23 cellular contexts compared by ENCODE assay signal in genomic region chr9:38127271-38127839, GRCh38. TPM values are rescaled to one million over a fixed set of nuclear protein-coding genes. Genes with fewer than 3 reads are reported as not detected.
DNase-seq lines count a peak whose midpoint lies in the region; ATAC-seq and TF ChIP-seq lines count a peak whose summit lies in the region.
"Had no signal": no experiment of that assay in that cellular context is flagged by ENCODE, and none has a peak within 500 bp of the region (broad histone marks: within the 10 kb centered on the region; RNA-seq: fewer than 3 reads in every experiment).

No MANE protein-coding gene starts in this region.

- H3K27me3 Mint-ChIP-seq in activated CD4-positive, alpha-beta T cell treated with anti-CD3 and anti-CD28 coated beads for 36 hours: peaks cover 14% of the 10 kb centered on the region

- H3K27ac ChIP-seq in stomach: no peak overlapping the region
- H3K27ac ChIP-seq: A549, adrenal gland, breast epithelium, colonic mucosa, lower lobe of right lung, upper lobe of left lung had no signal

- POLR2A ChIA-PET in activated CD4-positive, alpha-beta T cell treated with anti-CD3 and anti-CD28 coated beads for 36 hours (lab: Charles Lee): no interaction called here

- H3K9me3 Mint-ChIP-seq in activated CD4-positive, alpha-beta T cell treated with anti-CD3 and anti-CD28 coated beads for 36 hours (ENCODE audit: low read depth): no peaks in the 10 kb centered on the region
- H3K9me3 Mint-ChIP-seq: activated T-cell treated with anti-CD3 and anti-CD28 coated beads, Interleukin-2, amount 50 U/mL, for 24 hours had no signal

- no peaks in the 10 kb centered on the region for H3K36me3 Mint-ChIP-seq in activated CD4-positive, alpha-beta T cell treated with anti-CD3 and anti-CD28 coated beads for 36 hours (ENCODE audit: low read depth)

- no peaks in the 10 kb centered on the region for H3K36me3 ChIP-seq in stomach
- H3K36me3 ChIP-seq: adrenal gland, breast epithelium, colonic mucosa, HAP-1, lower lobe of right lung, upper lobe of left lung had no signal

- DNase-seq in activated CD4-positive, alpha-beta T cell treated with anti-CD3 and anti-CD28 coated beads for 36 hours: peak; percentile 15
- no peak for DNase-seq in activated CD4-positive, alpha-beta T cell treated with anti-CD3 and anti-CD28 coated beads, Interleukin-2, amount 50 U/mL, for 48 hours
- DNase-seq in EL: peak; percentile 26
- DNase-seq in NCI-H69 (lab: John Stamatoyannopoulos, UW): peak; percentile 22
- DNase-seq in myocyte (ENCODE audit: low read depth): peak; percentile 58
- DNase-seq in G401 (ENCODE audit: low spot score): no peak
- DNase-seq in stomach: no peak
- no peak for DNase-seq in NCI-H748 (lab: John Stamatoyannopoulos, UW; ENCODE audit: unreplicated experiment)
- DNase-seq: activated CD8-positive, alpha-beta memory T cell treated with anti-CD3 and anti-CD28 coated beads for 24 hours; activated T-cell treated with anti-CD3 and anti-CD28 coated beads, Interleukin-2, amount 50 U/mL, for 24 hours; adrenal gland; C1 segment of cervical spinal cord; colonic mucosa; kidney; lower lobe of right lung; NCI-H187; RPMI8226; SK-N-SH; small intestine; upper lobe of left lung had no signal

- peaks cover 2% of the 10 kb centered on the region for H3K4me1 Mint-ChIP-seq in activated CD4-positive, alpha-beta T cell treated with anti-CD3 and anti-CD28 coated beads for 36 hours

- intact Hi-C loops in activated CD4-positive, alpha-beta T cell treated with anti-CD3 and anti-CD28 coated beads for 36 hours (cut with DNase I, micrococcal nuclease): no loop called here
- intact Hi-C loops in stomach (cut with DNase I; ENCODE audit: low total_unique reads): no loop called here

- H3K4me3 Mint-ChIP-seq in activated CD4-positive, alpha-beta T cell treated with anti-CD3 and anti-CD28 coated beads for 36 hours: no peak overlapping the region
- H3K4me3 Mint-ChIP-seq: activated T-cell treated with anti-CD3 and anti-CD28 coated beads, Interleukin-2, amount 50 U/mL, for 24 hours had no signal

- 70 to 91% (median 80%) methylated on average over 5 to 6 of the region's 6 CpGs for WGBS in stomach, 5 donors

- in situ Hi-C loops in G401 (cut with HindIII; ENCODE audit: low sequenced_read_pairs): no loop called here

- no peak overlapping the region for H3K4me3 ChIP-seq in stomach
- H3K4me3 ChIP-seq: A549, adrenal gland, breast epithelium, colonic mucosa, HAP-1, lower lobe of right lung, upper lobe of left lung had no signal

- CTCF ChIA-PET in activated CD4-positive, alpha-beta T cell treated with anti-CD3 and anti-CD28 coated beads for 36 hours (lab: Charles Lee): no interaction called here

- no peaks in the 10 kb centered on the region for H3K9me3 ChIP-seq in stomach
- H3K9me3 ChIP-seq: A549, adrenal gland, breast epithelium, colonic mucosa, HAP-1, lower lobe of right lung, SK-N-SH, upper lobe of left lung had no signal

- ATAC-seq in activated CD4-positive, alpha-beta T cell treated with anti-CD3 and anti-CD28 coated beads for 36 hours: peak; percentile 19
- ATAC-seq: A549, lower lobe of right lung had no signal

- no peaks in the 10 kb centered on the region for H3K27me3 ChIP-seq in stomach
- H3K27me3 ChIP-seq: adrenal gland, breast epithelium, colonic mucosa, upper lobe of left lung had no signal

- H3K4me1 ChIP-seq in stomach: no peaks in the 10 kb centered on the region
- H3K4me1 ChIP-seq: A549, adrenal gland, breast epithelium, colonic mucosa, HAP-1, lower lobe of right lung, upper lobe of left lung had no signal

- TF ChIP-seq POLR2A in stomach (IDR thresholded peaks at IDR 0.05): no peak

- no peak for TF ChIP-seq CTCF in stomach (IDR thresholded peaks at IDR 0.05)

- H3K27ac Mint-ChIP-seq in activated CD4-positive, alpha-beta T cell treated with anti-CD3 and anti-CD28 coated beads for 36 hours: no peak overlapping the region
- H3K27ac Mint-ChIP-seq: activated T-cell treated with anti-CD3 and anti-CD28 coated beads, Interleukin-2, amount 50 U/mL, for 24 hours had no signal

- TF ChIP-seq EP300 in stomach (IDR thresholded peaks at IDR 0.05): no peak

RNA-seq across cellular contexts. Expression of gene SHB, which starts 58.3 kb away (rescaled TPM):
- total RNA-seq in activated CD4-positive, alpha-beta T cell treated with anti-CD3 and anti-CD28 coated beads for 36 hours: 1 to 10 TPM; 1.2 to 1.3 TPM
- 13.3 and 20.7 TPM in 2 replicates for total RNA-seq in myocyte
- polyA plus RNA-seq in myocyte (2012): 31.8 TPM
- total RNA-seq in G401 (2014; rRNA removed; shearing (Covaris generic)): 18.4 and 24.9 TPM in 2 replicates
- 10 to 100 TPM in 3 of 5 donors, 1 to 10 TPM in 2; 3.5 to 37.7 (median 14.8) TPM for total RNA-seq in stomach
- 1 to 10 TPM; 6.7 to 9.0 (median 7.3) TPM for polyA plus RNA-seq in stomach

Comparison
In these comparisons a context has a peak if more than half of its experiments do, and no peak if none do; other contexts are left out.
1. DNase-seq: peak in activated CD4-positive, alpha-beta T cell treated with anti-CD3 and anti-CD28 coated beads for 36 hours (single experiment), EL (single experiment), NCI-H69 (single experiment) and myocyte (single experiment); none in activated CD4-positive, alpha-beta T cell treated with anti-CD3 and anti-CD28 coated beads, Interleukin-2, amount 50 U/mL, for 48 hours (0 of 2), G401 (single experiment), stomach (single experiment) and NCI-H748 (single experiment).